In genomic region chr12:124811633-124812032, GRCh38 we compare ENCODE assay signal across 29 cellular contexts.
"Had no signal": no experiment of that assay in that cellular context is flagged by ENCODE, and none has a peak within 500 bp of the region (broad histone marks: within the 10 kb centered on the region; RNA-seq: fewer than 3 reads in every experiment).

No MANE protein-coding gene starts in this region.

- FAIRE-seq: colon, endometrium, endothelial cell of umbilical vein had no signal

- H3K4me3 Mint-ChIP-seq: activated CD4-positive, alpha-beta memory T cell treated with anti-CD3 and anti-CD28 coated beads for 36 hours; activated CD4-positive, alpha-beta T cell treated with anti-CD3 and anti-CD28 coated beads for 36 hours; activated CD4-positive, alpha-beta T cell treated with anti-CD3 and anti-CD28 coated beads, Interleukin-2, amount 10 ng/mL, durations not matched to agents 24 days and 14 days; activated naive CD8-positive, alpha-beta T cell; activated T-cell treated with anti-CD3 and anti-CD28 coated beads, Interleukin-2, amount 50 U/mL, for 4 hours; activated T-helper 17 cell treated with anti-CD3 and anti-CD28 coated beads, Interleukin-2, amount 50 U/mL, for 72 hours; T-helper 17 cell; T-helper 2 cell treated with Interferon-gamma antibody and Interleukin-4, amounts not matched to agents 5 μg/mL and 100 μg/mL, for 36 hours had no signal

- H3K27ac ChIP-seq: body of pancreas, epithelial cell of prostate, esophagus squamous epithelium, gastroesophageal sphincter had no signal

- ATAC-seq: activated CD4-positive, alpha-beta T cell treated with anti-CD3 and anti-CD28 coated beads for 36 hours; activated T-cell treated with anti-CD3 and anti-CD28 coated beads, Interleukin-2, amount 50 U/mL, for 4 hours; activated T-helper 17 cell treated with anti-CD3 and anti-CD28 coated beads, Interleukin-2, amount 50 U/mL, for 72 hours; body of pancreas; gastroesophageal sphincter; T-helper 17 cell had no signal

- H3K9me3 ChIP-seq: body of pancreas, esophagus squamous epithelium, gastroesophageal sphincter had no signal

- H3K27ac Mint-ChIP-seq: activated CD4-positive, alpha-beta memory T cell treated with anti-CD3 and anti-CD28 coated beads for 36 hours; activated CD4-positive, alpha-beta T cell treated with anti-CD3 and anti-CD28 coated beads for 36 hours; activated CD4-positive, alpha-beta T cell treated with anti-CD3 and anti-CD28 coated beads, Interleukin-2, amount 10 ng/mL, durations not matched to agents 24 days and 14 days; activated naive CD8-positive, alpha-beta T cell; activated T-helper 17 cell treated with anti-CD3 and anti-CD28 coated beads, Interleukin-2, amount 50 U/mL, for 72 hours; T-helper 17 cell; T-helper 2 cell treated with Interferon-gamma antibody and Interleukin-4, amounts not matched to agents 5 μg/mL and 100 μg/mL, for 36 hours had no signal

- H3K27me3 ChIP-seq: body of pancreas, esophagus squamous epithelium, gastroesophageal sphincter had no signal

- H3K27me3 Mint-ChIP-seq: activated CD4-positive, alpha-beta memory T cell treated with anti-CD3 and anti-CD28 coated beads for 36 hours; activated CD4-positive, alpha-beta T cell treated with anti-CD3 and anti-CD28 coated beads for 36 hours; activated CD4-positive, alpha-beta T cell treated with anti-CD3 and anti-CD28 coated beads, Interleukin-2, amount 10 ng/mL, durations not matched to agents 24 days and 14 days; activated naive CD8-positive, alpha-beta T cell; activated T-helper 17 cell treated with anti-CD3 and anti-CD28 coated beads, Interleukin-2, amount 50 U/mL, for 72 hours; T-helper 17 cell had no signal

- H3K9me3 Mint-ChIP-seq: activated CD4-positive, alpha-beta memory T cell treated with anti-CD3 and anti-CD28 coated beads for 36 hours; activated CD4-positive, alpha-beta T cell treated with anti-CD3 and anti-CD28 coated beads, Interleukin-2, amount 10 ng/mL, durations not matched to agents 24 days and 14 days; activated T-cell treated with anti-CD3 and anti-CD28 coated beads, Interleukin-2, amount 50 U/mL, for 4 hours; activated T-helper 17 cell treated with anti-CD3 and anti-CD28 coated beads, Interleukin-2, amount 50 U/mL, for 72 hours; T-helper 2 cell treated with Interferon-gamma antibody and Interleukin-4, amounts not matched to agents 5 μg/mL and 100 μg/mL, for 36 hours had no signal

- H3K4me1 Mint-ChIP-seq: activated CD4-positive, alpha-beta T cell treated with anti-CD3 and anti-CD28 coated beads for 36 hours; activated CD4-positive, alpha-beta T cell treated with anti-CD3 and anti-CD28 coated beads, Interleukin-2, amount 10 ng/mL, durations not matched to agents 24 days and 14 days; activated T-helper 17 cell treated with anti-CD3 and anti-CD28 coated beads, Interleukin-2, amount 50 U/mL, for 72 hours had no signal

- DNase-seq: activated CD4-positive, alpha-beta memory T cell treated with anti-CD3 and anti-CD28 coated beads for 36 hours; activated CD4-positive, alpha-beta T cell treated with anti-CD3 and anti-CD28 coated beads for 36 hours; activated CD4-positive, alpha-beta T cell treated with anti-CD3 and anti-CD28 coated beads, Interleukin-2, amount 10 ng/mL, durations not matched to agents 24 days and 14 days; activated CD4-positive, CD25-positive, alpha-beta regulatory T cell; activated CD4-positive, CD25-positive, alpha-beta regulatory T cell treated with anti-CD3 and anti-CD28 coated beads, Interleukin-2, amount 50 U/mL, for 72 hours; activated CD8-positive, alpha-beta memory T cell treated with anti-CD3 and anti-CD28 coated beads for 24 hours; activated effector memory CD4-positive, alpha-beta T cell treated with Interleukin-2 at 50 U/mL for 16 hours; activated gamma-delta T cell treated with Interleukin-2 at 50 U/mL for 16 hours; activated naive CD4-positive, alpha-beta T cell treated with anti-CD3 and anti-CD28 coated beads, Interleukin-2, amount 50 U/mL, for 16 hours; activated naive CD4-positive, alpha-beta T cell treated with Interleukin-2 at 50 U/mL for 16 hours; activated T-cell treated with anti-CD3 and anti-CD28 coated beads, Interleukin-2, amount 50 U/mL, for 4 hours; amygdala; aorta; body of pancreas; caudate nucleus; effector CD8-positive, alpha-beta T cell; esophagus squamous epithelium; foreskin melanocyte; T-helper 1 cell; T-helper 17 cell; T1000 had no signal

- H3K4me3 ChIP-seq: body of pancreas, esophagus squamous epithelium, gastroesophageal sphincter had no signal

- H3K4me1 ChIP-seq: body of pancreas, esophagus squamous epithelium, gastroesophageal sphincter had no signal
